Comparison of ENCODE assay signal across 28 cellular contexts in genomic region chr20:14947536-14947935, GRCh38.
"Had no signal": no experiment of that assay in that cellular context is flagged by ENCODE, and none has a peak within 500 bp of the region (broad histone marks: within the 10 kb centered on the region; RNA-seq: fewer than 3 reads in every experiment).

No MANE protein-coding gene starts in this region.

- H3K4me3 ChIP-seq: breast epithelium, SJCRH30 had no signal

- H3K9me3 ChIP-seq: breast epithelium, SJCRH30, SK-N-SH had no signal

- H3K4me1 ChIP-seq: breast epithelium had no signal

- H3K4me2 ChIP-seq: SK-N-SH had no signal

- DNase-seq: activated CD4-positive, alpha-beta T cell treated with anti-CD3 and anti-CD28 coated beads for 4 hours; activated CD4-positive, alpha-beta T cell treated with anti-CD3 and anti-CD28 coated beads, Interleukin-2, amount 50 U/mL, for 4 hours; activated CD8-positive, alpha-beta memory T cell treated with anti-CD3 and anti-CD28 coated beads, Interleukin-2, amount 10 ng/mL, durations not matched to agents 7 days and 5 days; activated effector memory CD4-positive, alpha-beta T cell treated with Interleukin-2 at 50 U/mL for 16 hours; activated naive CD4-positive, alpha-beta T cell; activated T-cell treated with anti-CD3 and anti-CD28 coated beads, Interleukin-2, amount 50 U/mL, for 24 hours; aorta; caudate nucleus; Karpas-422; MM.1S; NCI-H1105; NCI-H1436; NCI-H1694 treated with DMSO at 0.1 percent for 48 hours; NCI-H2029 treated with DMSO at 0.1 percent for 48 hours; NCI-H345; NCI-H510A; NCI-H526 treated with DMSO at 0.1 percent for 48 hours; NCI-H82; OCI-M1; Right ventricle myocardium superior; SK-N-SH; T-helper 1 cell; WERI-Rb-1 had no signal

- H3K27ac ChIP-seq: breast epithelium, RWPE1, SJCRH30, WERI-Rb-1 had no signal

- ATAC-seq: activated CD4-positive, CD25-positive, alpha-beta regulatory T cell treated with anti-CD3 and anti-CD28 coated beads, Interleukin-2, amount 50 U/mL, for 24 hours; activated CD8-positive, alpha-beta memory T cell treated with anti-CD3 and anti-CD28 coated beads, Interleukin-2, amount 10 ng/mL, durations not matched to agents 7 days and 5 days; Panc1 had no signal

- H3K36me3 ChIP-seq: breast epithelium, SJCRH30, WERI-Rb-1 had no signal

- H3K27me3 ChIP-seq: breast epithelium, SJCRH30 had no signal

- H3K9ac ChIP-seq: SK-N-SH had no signal
